ENCODE assay signal across 8 cellular contexts in the genomic region with DNA sequence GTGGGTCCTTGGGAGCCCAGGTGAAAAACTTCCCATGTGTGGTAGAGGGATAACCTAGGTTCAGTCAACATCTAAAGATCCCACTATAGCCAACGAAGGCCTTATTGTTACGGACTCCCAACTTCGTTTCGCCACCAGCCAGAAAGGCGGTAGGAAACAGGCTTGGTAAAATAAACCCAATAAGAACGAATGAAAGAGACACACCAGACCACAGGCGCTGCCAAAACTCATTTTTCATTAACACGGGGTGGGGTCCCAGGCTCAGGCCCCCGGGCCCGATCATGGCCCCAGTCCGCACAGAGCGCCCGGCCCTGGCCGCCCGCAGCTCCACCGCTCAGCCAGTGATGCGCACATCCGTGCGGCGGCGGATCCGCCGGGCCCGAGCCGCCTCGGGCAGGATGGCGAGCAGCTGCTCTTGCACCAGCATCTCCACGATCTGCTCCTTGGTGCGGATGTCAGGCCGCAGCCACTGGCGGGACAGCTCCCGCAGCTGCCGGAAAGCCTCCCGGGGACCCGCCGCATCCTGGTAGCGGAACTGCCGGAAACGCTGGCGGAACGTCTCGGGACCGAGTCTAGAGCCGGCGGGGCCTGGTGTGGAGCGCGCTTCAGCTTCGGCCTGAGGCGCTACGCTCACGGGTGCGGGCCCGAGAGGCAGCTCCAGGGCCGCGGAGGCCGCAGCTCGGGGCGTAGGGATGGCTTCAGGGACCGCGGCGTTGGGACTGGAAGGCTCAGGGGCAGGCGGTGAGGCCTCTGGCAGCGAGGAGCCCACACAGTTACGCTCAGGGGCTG. TPM values are rescaled to one million over a fixed set of nuclear protein-coding genes. Genes with fewer than 3 reads are reported as not detected.
DNase-seq lines count a peak whose midpoint lies in the region; ATAC-seq, FAIRE-seq and TF ChIP-seq lines count a peak whose summit lies in the region.

No MANE protein-coding gene starts in this region.

- peaks cover 15 to 33% (median 28%) of the 10 kb centered on the region in 11 experiments; a peak in 21 of 22 replicates for H4K20me1 ChIP-seq in BLaER1 treated with 17β-estradiol and CSF1 and Interleukin-3, amounts not matched to agents 10 nM and 100 nM

- H3K4me1 ChIP-seq in BLaER1 treated with 17β-estradiol and CSF1 and Interleukin-3, amounts not matched to agents 10 nM and 100 nM, result peaks cover 21 to 25% (median 24%) of the 10 kb centered on the region in 10 experiments
- H3K4me1 ChIP-seq in iPS DF 6.9 (ENCODE audit: control insufficient read depth, insufficient read depth, low read length), result no peaks in the 10 kb centered on the region
- peaks cover 0 to 3% of the 10 kb centered on the region in 2 donors for H3K4me1 ChIP-seq in small intestine (ENCODE audit: control insufficient read depth in 2 of 2, insufficient read depth in 1 of 2, low read depth in 1 of 2, low read length in 1 of 2)

- H3K4me2 ChIP-seq in BLaER1 treated with 17β-estradiol and CSF1 and Interleukin-3, amounts not matched to agents 10 nM and 100 nM, result peak overlapping the region; percentile 83 to 98 (median 91)

- H3K27ac ChIP-seq in BLaER1 treated with 17β-estradiol and CSF1 and Interleukin-3, amounts not matched to agents 10 nM and 100 nM, result peak overlapping the region; percentile 96 to 100 (median 99)
- H3K27ac ChIP-seq in HL-60 (replicated peaks) (peak overlapping the region; percentile 98), iPS DF 6.9 (ENCODE audit: low read length) (no peak overlapping the region), small intestine (ENCODE audit: low read depth in 1 of 2, low read length in 1 of 2) (peak overlapping the region; percentile 92 to 100)

- peak; percentile 29 for ATAC-seq in GM19455 (IDR thresholded peaks at IDR 0.05; ENCODE audit: unreplicated experiment)

- H3K27me3 ChIP-seq in BLaER1 treated with 17β-estradiol and CSF1 and Interleukin-3, amounts not matched to agents 10 nM and 100 nM, result no peaks in the 10 kb centered on the region
- no peaks in the 10 kb centered on the region for H3K27me3 ChIP-seq in HL-60 (ENCODE audit: insufficient read depth, poor library complexity, severe bottlenecking)
- no peaks in the 10 kb centered on the region for H3K27me3 ChIP-seq in iPS DF 6.9 (ENCODE audit: control insufficient read depth, insufficient read depth, low read length)
- no peaks in the 10 kb centered on the region for H3K27me3 ChIP-seq in small intestine (ENCODE audit: control insufficient read depth in 2 of 2, insufficient read depth in 2 of 2, low read length in 2 of 2)

- no CpG with 5 or more reads among the region's 64 CpGs for WGBS in iPS DF 6.9 (ENCODE audit: insufficient coverage, insufficient read length)
- WGBS in small intestine, 3 donors, result 0 to 1% (median 0%) methylated on average over 58 to 64 of the region's 64 CpGs

- H3K9me3 ChIP-seq in BLaER1 treated with 17β-estradiol and CSF1 and Interleukin-3, amounts not matched to agents 10 nM and 100 nM (replicated peaks in 1 of 11), result peaks cover 0 to 3% (median under 1%) of the 10 kb centered on the region in 11 experiments; a peak in 9 of 22 replicates
- H3K9me3 ChIP-seq in iPS DF 6.9 (ENCODE audit: control insufficient read depth, insufficient read depth, low read length) (no peaks in the 10 kb centered on the region), small intestine (ENCODE audit: control insufficient read depth, low read depth) (no peaks in the 10 kb centered on the region)

- peak overlapping the region; percentile 95 to 100 (median 99) for H3K9ac ChIP-seq in BLaER1 treated with 17β-estradiol and CSF1 and Interleukin-3, amounts not matched to agents 10 nM and 100 nM

- DNase-seq in HL-60 (ENCODE audit: low read depth in 1 of 2, low spot score in 1 of 2) (peak; percentile 50 to 51), T1000 (lab: John Stamatoyannopoulos, UW) (peak; percentile 52), astrocyte of the hippocampus (ENCODE audit: low read depth, low spot score) (peak; percentile 69), iPS DF 6.9 (ENCODE audit: low read depth, low spot score) (no peak), small intestine (peak; percentile 43), NCI-H2081 treated with DMSO at 0.1 percent for 48 hours (lab: John Stamatoyannopoulos, UW) (no peak)

- TF ChIP-seq CTCF in HL-60 (IDR thresholded peaks at IDR 0.05; ENCODE audit: insufficient read depth, low read length), result no peak

- H3K4me3 ChIP-seq in BLaER1 treated with 17β-estradiol and CSF1 and Interleukin-3, amounts not matched to agents 10 nM and 100 nM, result peak overlapping the region; percentile 79 to 96 (median 90)
- peak overlapping the region; percentile 91 for H3K4me3 ChIP-seq in HL-60 (replicated peaks; ENCODE audit: insufficient read depth, low read length)
- H3K4me3 ChIP-seq in iPS DF 6.9 (ENCODE audit: low read length), result peak overlapping the region; percentile 61
- peak overlapping the region; percentile 61 to 79 for H3K4me3 ChIP-seq in small intestine (ENCODE audit: low read depth in 1 of 2, low read length in 2 of 2)

- H3K36me3 ChIP-seq in BLaER1 treated with 17β-estradiol and CSF1 and Interleukin-3, amounts not matched to agents 10 nM and 100 nM, result peaks cover 8 to 49% (median 28%) of the 10 kb centered on the region in 11 experiments; a peak in 17 of 22 replicates
- H3K36me3 ChIP-seq in iPS DF 6.9 (ENCODE audit: control insufficient read depth, insufficient read depth, low read length) (no peaks in the 10 kb centered on the region; the same call in 1 of the 2 replicates), small intestine (ENCODE audit: control insufficient read depth in 2 of 2, insufficient read depth in 2 of 2, low read length in 2 of 2) (no peaks in the 10 kb centered on the region)

- no peak for FAIRE-seq in small intestine (lab: Jason Lieb, UNC)

RNA-seq across cellular contexts. Expression of a gene that starts 0.7 kb away (rescaled TPM):
- 100 to 1,000 TPM; 181 to 283 (median 277) TPM for polyA plus RNA-seq in small intestine

RNA-seq across cellular contexts. Expression of a gene that starts 14.8 kb away (rescaled TPM):
- 10 to 100 TPM; 10.6 to 17.7 (median 16.5) TPM for polyA plus RNA-seq in small intestine

Comparison
In these comparisons a context has a peak if more than half of its experiments do, and no peak if none do; other contexts are left out.
1. DNase-seq: peak in HL-60 (2 of 2), T1000 (single experiment), astrocyte of the hippocampus (single experiment) and small intestine (single experiment); none in iPS DF 6.9 (single experiment) and NCI-H2081 treated with DMSO at 0.1 percent for 48 hours (single experiment).
2. Peak in every context shown above with its lines, with median percentiles within 50 percentile points of each other: H3K4me3 ChIP-seq.